In the genomic region with DNA sequence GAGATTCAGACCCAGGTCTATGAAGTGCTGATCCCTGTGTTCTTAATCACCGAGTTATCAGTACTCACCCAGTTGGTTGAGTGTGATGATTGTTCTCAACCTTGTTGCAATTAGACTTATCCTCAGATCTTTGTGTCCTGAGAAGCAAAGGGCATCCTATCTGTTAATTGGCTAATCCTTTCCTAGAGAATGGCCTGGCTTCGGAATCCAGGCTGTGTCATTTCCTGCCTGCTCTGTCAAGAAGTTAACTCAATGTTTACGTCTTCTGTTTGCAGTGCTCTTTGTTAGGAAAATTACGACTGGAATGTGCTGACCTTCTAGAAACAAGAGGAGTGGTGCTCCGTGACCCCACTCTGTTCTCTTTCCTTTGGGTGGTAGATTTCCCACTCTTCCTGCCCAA, we compare ENCODE assay signal across 11 cellular contexts. TPM values are rescaled to one million over a fixed set of nuclear protein-coding genes. Genes with fewer than 3 reads are reported as not detected.
DNase-seq lines count a peak whose midpoint lies in the region; ATAC-seq and TF ChIP-seq lines count a peak whose summit lies in the region.
"Had no signal": no experiment of that assay in that cellular context is flagged by ENCODE, and none has a peak within 500 bp of the region (broad histone marks: within the 10 kb centered on the region; RNA-seq: fewer than 3 reads in every experiment).

No MANE protein-coding gene starts in this region.

- H3K36me3 Mint-ChIP-seq in endothelial cell (ENCODE audit: low read depth, unreplicated experiment) = peaks cover 25% of the 10 kb centered on the region

- peak overlapping the region; percentile 50 for H3K4me3 Mint-ChIP-seq in endothelial cell (ENCODE audit: unreplicated experiment)

- peaks cover 2% of the 10 kb centered on the region for H3K27me3 Mint-ChIP-seq in endothelial cell (ENCODE audit: unreplicated experiment)

- H3K9me3 ChIP-seq in A673 (ENCODE audit: low read depth, low read length, poor library complexity, severe bottlenecking) (no peaks in the 10 kb centered on the region), HUES6 (ENCODE audit: control insufficient read depth, insufficient read depth, low read depth, low read length) (no peaks in the 10 kb centered on the region), lower lobe of right lung (no peaks in the 10 kb centered on the region)

- H3K27ac Mint-ChIP-seq in endothelial cell (ENCODE audit: unreplicated experiment) = peak overlapping the region; percentile 99

- H3K27ac ChIP-seq in A673 (ENCODE audit: low read depth, low read length, poor library complexity, severe bottlenecking) = peak overlapping the region; percentile 24
- peak overlapping the region; percentile 77 for H3K27ac ChIP-seq in HUES6 (ENCODE audit: low read depth, low read length)
- H3K27ac ChIP-seq in lower lobe of right lung = peak overlapping the region; percentile 37

- CTCF ChIA-PET in A673 (lab: Charles Lee) = no interaction called here

- H3K4me1 ChIP-seq in A673 (ENCODE audit: insufficient read depth, low read length, poor library complexity, severe bottlenecking) (no peaks in the 10 kb centered on the region), HUES6 (ENCODE audit: control insufficient read depth, insufficient read depth, low read length) (peaks cover 14% of the 10 kb centered on the region), lower lobe of right lung (peaks cover 14% of the 10 kb centered on the region)

- POLR2A ChIA-PET in A673 (lab: Charles Lee; ENCODE audit: low non-redundant PET) = no interaction called here

- peaks cover 44% of the 10 kb centered on the region for H3K36me3 ChIP-seq in A673 (ENCODE audit: insufficient read depth, low read length, poor library complexity, severe bottlenecking)
- H3K36me3 ChIP-seq in HUES6 (ENCODE audit: control insufficient read depth, insufficient read depth, low read length) = peaks cover 52% of the 10 kb centered on the region
- H3K36me3 ChIP-seq in lower lobe of right lung = peaks cover 63% of the 10 kb centered on the region

- H3K4me1 Mint-ChIP-seq in endothelial cell (ENCODE audit: unreplicated experiment) = peaks cover 33% of the 10 kb centered on the region

- peak; percentile 50 for DNase-seq in A673 (ENCODE audit: low spot score)
- DNase-seq in endothelial cell (ENCODE audit: low spot score) = peak; percentile 9
- DNase-seq in lower lobe of right lung = no peak
- DNase-seq in D341Med (ENCODE audit: low spot score) = no peak
- DNase-seq in SHP77 treated with DMSO at 0.1 percent for 48 hours (lab: John Stamatoyannopoulos, UW) = no peak
- no peak for DNase-seq in GF-D8 (lab: John Stamatoyannopoulos, UW)
- DNase-seq: activated T-cell treated with anti-CD3 and anti-CD28 coated beads for 4 hours, caudate nucleus, NCI-H1436 treated with DMSO at 0.1 percent for 48 hours had no signal

- H3K4me3 ChIP-seq in A673 (ENCODE audit: low read depth, low read length, poor library complexity, severe bottlenecking) (no peak overlapping the region), HUES6 (ENCODE audit: low read depth, low read length) (no peak overlapping the region), lower lobe of right lung (no peak overlapping the region)

- H3K9ac ChIP-seq in HUES6 (ENCODE audit: low read length) = no peak overlapping the region

- no peak for TF ChIP-seq CTCF in A673 (conservative IDR thresholded peaks at IDR 0.05; ENCODE audit: low read depth, low read length)
- no peak for TF ChIP-seq CTCF in endothelial cell (IDR thresholded peaks at IDR 0.05; ENCODE audit: unreplicated experiment)
- no peak for TF ChIP-seq CTCF in lower lobe of right lung (IDR thresholded peaks at IDR 0.05)

- intact Hi-C loops in A673 (cut with micrococcal nuclease; ENCODE audit: unreplicated experiment) = no loop called here
- intact Hi-C loops in lower lobe of right lung (cut with DNase I) = no loop called here

- H3K27me3 ChIP-seq in A673 (replicated peaks; ENCODE audit: insufficient read depth, low read depth, low read length, poor library complexity) (no peaks in the 10 kb centered on the region), HUES6 (ENCODE audit: control insufficient read depth, insufficient read depth, low read length) (no peaks in the 10 kb centered on the region), lower lobe of right lung (ENCODE audit: low read depth) (no peaks in the 10 kb centered on the region)

- ATAC-seq in lower lobe of right lung (peak; percentile 73 to 79), esophagus mucosa (no peak)

- no peaks in the 10 kb centered on the region for H3K9me3 Mint-ChIP-seq in endothelial cell (ENCODE audit: unreplicated experiment)

- BruUV-seq in A673 (replicated peaks; lab: Mats Ljungman, UMichigan) = no TSS peak

RNA-seq across cellular contexts. Expression of gene GAS5, which starts 14.7 kb away (rescaled TPM):
- total RNA-seq in A673 (2021) (479 and 503 TPM in 2 replicates), endothelial cell (ENCODE audit: unreplicated experiment) (397 TPM), lower lobe of right lung (282 TPM), esophagus mucosa (347 TPM)

RNA-seq across cellular contexts. Expression of gene ZBTB37, which starts 15.1 kb away (rescaled TPM):
- 15.8 and 17.2 TPM in 2 replicates for total RNA-seq in A673 (2021)
- total RNA-seq in endothelial cell (ENCODE audit: unreplicated experiment) = 10.1 TPM
- total RNA-seq in lower lobe of right lung = 15.6 TPM
- total RNA-seq in esophagus mucosa = 5.0 TPM

RNA-seq across cellular contexts. Expression of gene CENPL, which starts 28.4 kb away (rescaled TPM):
- 34.3 and 35.7 TPM in 2 replicates for total RNA-seq in A673 (2021)
- total RNA-seq in endothelial cell (ENCODE audit: unreplicated experiment) = 6.6 TPM
- 6.9 TPM for total RNA-seq in lower lobe of right lung
- total RNA-seq in esophagus mucosa = 7.2 TPM

RNA-seq across cellular contexts. Expression of gene DARS2, which starts 28.6 kb away (rescaled TPM):
- total RNA-seq in A673 (2021) = 41.6 and 43.4 TPM in 2 replicates
- total RNA-seq in endothelial cell (ENCODE audit: unreplicated experiment) = 18.7 TPM
- 17.1 TPM for total RNA-seq in lower lobe of right lung
- 13.5 TPM for total RNA-seq in esophagus mucosa

Comparison
In these comparisons a context has a peak if more than half of its experiments do, and no peak if none do; other contexts are left out.
1. DNase-seq: peak in A673 (single experiment) and endothelial cell (single experiment); none in lower lobe of right lung (single experiment), D341Med (single experiment), SHP77 treated with DMSO at 0.1 percent for 48 hours (single experiment) and GF-D8 (single experiment).
2. H3K27ac ChIP-seq: peak in every context shown above with its lines; median percentile 77 in HUES6; 37 in lower lobe of right lung; 24 in A673.